In the genomic region with DNA sequence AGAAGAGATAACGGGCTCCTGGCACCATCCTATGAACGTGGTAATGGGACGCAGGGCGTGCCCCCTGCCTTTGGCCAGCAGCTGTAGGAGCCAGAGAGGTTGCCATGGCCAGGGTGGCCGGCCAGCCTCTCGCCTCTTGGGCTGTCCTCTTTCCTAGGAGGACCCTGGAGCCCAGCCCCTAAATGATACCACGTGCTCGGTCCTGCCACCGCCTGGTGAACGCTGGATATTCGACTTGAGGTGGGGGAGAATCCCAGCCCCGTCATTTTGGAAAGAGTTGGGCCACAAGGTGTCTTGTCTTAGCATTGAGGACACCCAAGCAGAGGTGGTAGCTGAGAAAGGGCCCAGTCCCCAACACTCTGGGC, we compare ENCODE assay signal across 8 cellular contexts. TPM values are rescaled to one million over a fixed set of nuclear protein-coding genes. Genes with fewer than 3 reads are reported as not detected.
A peak's percentile ranks its signal among the peaks of the same experiment; 100 is the strongest.
DNase-seq lines count a peak whose midpoint lies in the region; ATAC-seq and TF ChIP-seq lines count a peak whose summit lies in the region.

No MANE protein-coding gene starts in this region.

- H3K4me2 ChIP-seq in osteoblast (ENCODE audit: insufficient read depth, low read length), result peak overlapping the region; percentile 87

- no peak overlapping the region for H3K27ac ChIP-seq in osteoblast (ENCODE audit: low read depth, low read length)

- H3K79me2 ChIP-seq in osteoblast (ENCODE audit: insufficient read depth, low read length), result no peaks in the 10 kb centered on the region

- no peaks in the 10 kb centered on the region for H3K9me3 ChIP-seq in osteoblast (ENCODE audit: low read depth, low read length)

- DNase-seq in activated T-cell treated with anti-CD3 and anti-CD28 coated beads for 24 hours (ENCODE audit: low read depth) (peak; percentile 4), activated T-cell treated with anti-CD3 and anti-CD28 coated beads for 4 hours (no peak), fibroblast of the aortic adventitia (ENCODE audit: low read depth) (no peak), osteoblast (ENCODE audit: insufficient read length, low spot score, missing footprints) (no peak), HPDE6-E6E7 (ENCODE audit: extremely low spot score) (no peak)
- no peak for DNase-seq in activated effector memory CD4-positive, alpha-beta T cell treated with Interleukin-2 at 50 U/mL for 16 hours

- peaks cover 24% of the 10 kb centered on the region for H3K27me3 ChIP-seq in osteoblast (ENCODE audit: insufficient read depth, low read length)

- TF ChIP-seq CTCF in WI38 (IDR thresholded peaks at IDR 0.05; ENCODE audit: low read depth, low read length) (no peak), fibroblast of the aortic adventitia (IDR thresholded peaks at IDR 0.05; ENCODE audit: insufficient read depth, low read length) (no peak), osteoblast (IDR thresholded peaks at IDR 0.05; ENCODE audit: extremely low read depth, low read depth, low read length) (no peak)

- peak overlapping the region; percentile 91 for H2AFZ ChIP-seq in osteoblast (ENCODE audit: low read length)

- H3K4me3 ChIP-seq in WI38 (ENCODE audit: low read depth, low read length), result peak overlapping the region; percentile 62
- H3K4me3 ChIP-seq in fibroblast of the aortic adventitia (ENCODE audit: low read depth, low read length), result peak overlapping the region; percentile 69
- H3K4me3 ChIP-seq in osteoblast (ENCODE audit: insufficient read depth, low read length), result peak overlapping the region; percentile 75

- ATAC-seq in HG03108 (IDR thresholded peaks at IDR 0.05; ENCODE audit: unreplicated experiment), result peak; percentile 6

- H4K20me1 ChIP-seq in osteoblast (ENCODE audit: insufficient read depth, low read length), result no peaks in the 10 kb centered on the region

- no peaks in the 10 kb centered on the region for H3K36me3 ChIP-seq in osteoblast (ENCODE audit: insufficient read depth, low read length)

- H3K4me1 ChIP-seq in osteoblast (ENCODE audit: insufficient read depth, low read length), result peaks cover 16% of the 10 kb centered on the region

RNA-seq across cellular contexts. Expression of a gene that starts 0.4 kb away (rescaled TPM):
- 0.36 TPM in 1 of 2 replicates, not detected in the other for total RNA-seq in fibroblast of the aortic adventitia (ENCODE audit: low replicate concordance)
- total RNA-seq in osteoblast, result 0.72 and 0.88 TPM in 2 replicates
